ENCODE assay signal across 1 cellular context in the genomic region with DNA sequence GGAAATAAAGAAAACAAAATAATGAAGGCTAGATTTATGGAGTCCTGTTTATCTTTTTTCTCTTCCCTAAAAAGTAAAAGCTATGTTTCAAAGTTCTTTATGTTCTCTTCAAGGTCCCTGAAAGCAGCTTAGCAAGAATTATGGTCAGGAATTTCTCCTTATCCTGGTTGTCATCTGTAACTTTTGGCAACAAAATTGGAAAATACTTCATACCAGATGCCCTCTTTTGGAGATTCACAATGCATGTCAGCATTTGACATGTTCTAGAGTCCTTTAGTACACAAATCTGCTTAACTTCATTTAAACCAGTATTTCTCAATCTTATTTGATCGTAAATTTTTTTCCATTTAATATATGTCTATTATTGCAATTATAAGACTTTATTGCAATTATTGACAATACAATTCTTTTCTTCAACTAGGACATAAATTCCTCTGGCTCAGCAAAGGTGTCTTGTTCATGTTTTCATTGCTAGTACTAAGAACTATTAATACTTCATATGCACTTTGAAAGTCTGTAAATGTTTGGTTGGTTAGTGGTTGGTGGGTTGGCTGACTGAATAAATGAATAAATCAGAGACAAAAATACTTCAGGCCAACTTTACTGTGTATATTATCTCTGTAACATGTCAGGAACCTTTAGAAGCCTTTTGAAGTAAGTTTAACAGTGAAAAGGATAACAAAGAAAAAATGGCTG.
TF ChIP-seq lines count a peak whose summit lies in the region.

No MANE protein-coding gene starts in this region.

TF ChIP-seq in SK-N-SH, 30 proteins besides CTCF, POLR2A, EP300 and RAD21:
- TF ChIP-seq POLR2AphosphoS5 (IDR thresholded peaks at IDR 0.05; ENCODE audit: low read depth, low read length) (0 out of 2 replicates have a peak, but pooled peaks have one; percentile 13), RCOR1 (IDR thresholded peaks at IDR 0.05; ENCODE audit: low read length) (no peak), SIN3A (IDR thresholded peaks at IDR 0.05; ENCODE audit: borderline replicate concordance, low read depth, low read length) (no peak), NFIC (IDR thresholded peaks at IDR 0.05; ENCODE audit: borderline replicate concordance) (peak; percentile 81), EZH2phosphoT487 (IDR thresholded peaks at IDR 0.05; ENCODE audit: borderline replicate concordance, low read depth) (no peak), JUND (IDR thresholded peaks at IDR 0.05) (peak; percentile 38; the same call in 1 of the 2 replicates), TAF1 (IDR thresholded peaks at IDR 0.05; ENCODE audit: borderline replicate concordance, low read depth, low read length) (no peak), YY1 (IDR thresholded peaks at IDR 0.05; ENCODE audit: low read depth) (no peak), TCF12 (IDR thresholded peaks at IDR 0.05) (peak; percentile 84), ELF1 (IDR thresholded peaks at IDR 0.05) (no peak), SMC3 (IDR thresholded peaks at IDR 0.05; ENCODE audit: low read depth, low read length) (no peak), NRF1 (IDR thresholded peaks at IDR 0.05; ENCODE audit: low read depth, low read length) (no peak), FOSL2 (IDR thresholded peaks at IDR 0.05; ENCODE audit: borderline replicate concordance, low read depth) (no peak)
- TF ChIP-seq, protein P1, sequence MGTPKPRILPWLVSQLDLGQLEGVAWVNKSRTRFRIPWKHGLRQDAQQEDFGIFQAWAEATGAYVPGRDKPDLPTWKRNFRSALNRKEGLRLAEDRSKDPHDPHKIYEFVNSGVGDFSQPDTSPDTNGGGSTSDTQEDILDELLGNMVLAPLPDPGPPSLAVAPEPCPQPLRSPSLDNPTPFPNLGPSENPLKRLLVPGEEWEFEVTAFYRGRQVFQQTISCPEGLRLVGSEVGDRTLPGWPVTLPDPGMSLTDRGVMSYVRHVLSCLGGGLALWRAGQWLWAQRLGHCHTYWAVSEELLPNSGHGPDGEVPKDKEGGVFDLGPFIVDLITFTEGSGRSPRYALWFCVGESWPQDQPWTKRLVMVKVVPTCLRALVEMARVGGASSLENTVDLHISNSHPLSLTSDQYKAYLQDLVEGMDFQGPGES (IDR thresholded peaks at IDR 0.05; ENCODE audit: low read depth, low read length): no peak
- TF ChIP-seq, protein P2, sequence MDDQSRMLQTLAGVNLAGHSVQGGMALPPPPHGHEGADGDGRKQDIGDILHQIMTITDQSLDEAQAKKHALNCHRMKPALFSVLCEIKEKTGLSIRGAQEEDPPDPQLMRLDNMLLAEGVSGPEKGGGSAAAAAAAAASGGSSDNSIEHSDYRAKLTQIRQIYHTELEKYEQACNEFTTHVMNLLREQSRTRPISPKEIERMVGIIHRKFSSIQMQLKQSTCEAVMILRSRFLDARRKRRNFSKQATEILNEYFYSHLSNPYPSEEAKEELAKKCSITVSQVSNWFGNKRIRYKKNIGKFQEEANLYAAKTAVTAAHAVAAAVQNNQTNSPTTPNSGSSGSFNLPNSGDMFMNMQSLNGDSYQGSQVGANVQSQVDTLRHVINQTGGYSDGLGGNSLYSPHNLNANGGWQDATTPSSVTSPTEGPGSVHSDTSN (IDR thresholded peaks at IDR 0.05): peak; percentile 81
